Comparison of ENCODE assay signal across 25 cellular contexts in genomic region chr6:39758905-39759605, GRCh38. TPM values are rescaled to one million over a fixed set of nuclear protein-coding genes. Genes with fewer than 3 reads are reported as not detected.
"Had no signal": no experiment of that assay in that cellular context is flagged by ENCODE, and none has a peak within 500 bp of the region (broad histone marks: within the 10 kb centered on the region; RNA-seq: fewer than 3 reads in every experiment).

No MANE protein-coding gene starts in this region.

- H3K36me3 ChIP-seq: gastrocnemius medialis, neural progenitor cell, thyroid gland had no signal

- H3K9me3 ChIP-seq: gastrocnemius medialis, mucosa of descending colon, thyroid gland had no signal

- ATAC-seq: esophagus mucosa; gastrocnemius medialis; left lobe of liver; mucosa of descending colon; natural killer cell treated with Interleukin-12 subunit alpha and Interleukin-12 subunit beta and Interleukin-15 and Interleukin-18, amount 100 ng/mL, for 72 hours; sciatic nerve; stimulated activated naive CD8-positive, alpha-beta T cell treated with anti-CD3 and anti-CD28 coated beads, Interleukin-15, amount 100 ng/mL, for 72 hours had no signal

- H3K4me3 ChIP-seq: gastrocnemius medialis, lung, mucosa of descending colon, neural progenitor cell, smooth muscle cell, thyroid gland had no signal

- H3K4me2 ChIP-seq: neural progenitor cell, smooth muscle cell had no signal

- H3K4me1 ChIP-seq: neural progenitor cell, parathyroid adenoma, thyroid gland had no signal

- H3K27ac ChIP-seq: epithelial cell of prostate, gastrocnemius medialis, neural progenitor cell, parathyroid adenoma, thyroid gland had no signal

- H3K79me2 ChIP-seq: parathyroid adenoma had no signal

- FAIRE-seq: colon, kidney had no signal

- H3K9ac ChIP-seq: neural progenitor cell, parathyroid adenoma had no signal

- H2AFZ ChIP-seq: neural progenitor cell, parathyroid adenoma had no signal

- DNase-seq: effector CD8-positive, alpha-beta T cell; endodermal cell; foreskin fibroblast; gastrocnemius medialis; head of caudate nucleus; kidney; mucosa of descending colon; naive B cell; stimulated activated CD4-positive, alpha-beta T cell treated with anti-CD3 and anti-CD28 coated beads, Interleukin-12 subunit alpha, Interleukin-12 subunit beta, amount 100 ng/mL, for 4 hours; stimulated activated CD4-positive, alpha-beta T cell treated with anti-CD3 and anti-CD28 coated beads, Interleukin-1b, Interleukin-23, amount 100 ng/mL, for 48 hours; stimulated activated CD4-positive, alpha-beta T cell treated with anti-CD3 and anti-CD28 coated beads, Interleukin-4, amount 100 ng/mL, for 1 hour; stimulated activated CD8-positive, alpha-beta memory T cell treated with anti-CD3 and anti-CD28 coated beads, Interleukin-4, amount 100 ng/mL, for 48 hours; stimulated activated naive CD4-positive, alpha-beta T cell; stimulated activated naive CD8-positive, alpha-beta T cell treated with anti-CD3 and anti-CD28 coated beads, Interleukin-15, amount 100 ng/mL, for 72 hours; thyroid gland had no signal

- H3K27me3 ChIP-seq: gastrocnemius medialis, neural progenitor cell, thyroid gland had no signal

RNA-seq across cellular contexts. Expression of gene DAAM2, which starts 33.1 kb away (rescaled TPM):
- total RNA-seq: natural killer cell treated with Interleukin-12 subunit alpha and Interleukin-12 subunit beta and Interleukin-15 and Interleukin-18, amount 100 ng/mL, for 72 hours had no signal

RNA-seq across cellular contexts. Expression of gene KIF6, which starts 33.8 kb away (rescaled TPM):
- total RNA-seq: gastrocnemius medialis; natural killer cell treated with Interleukin-12 subunit alpha and Interleukin-12 subunit beta and Interleukin-15 and Interleukin-18, amount 100 ng/mL, for 72 hours had no signal
